16 cellular contexts compared by ENCODE assay signal in the genomic region with DNA sequence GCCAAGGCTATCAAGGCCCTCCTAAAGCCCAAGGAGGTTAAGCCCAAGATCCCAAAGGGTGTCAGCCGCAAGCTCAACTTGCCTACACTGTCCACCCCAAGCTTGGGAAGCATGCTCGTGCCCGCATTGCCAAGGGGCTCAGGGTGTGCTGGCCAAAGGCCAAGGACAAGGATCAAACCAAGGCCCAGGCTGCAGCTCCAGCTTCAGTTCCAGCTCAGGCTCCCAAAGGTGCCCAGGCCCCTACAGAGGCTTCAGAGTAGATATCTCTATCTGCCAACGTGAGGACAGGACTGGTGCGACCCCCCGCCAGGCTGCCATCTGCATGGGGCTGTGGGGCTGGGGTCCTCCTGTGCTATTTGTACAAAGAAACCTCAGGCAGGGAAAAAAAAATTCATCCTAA. TPM values are rescaled to one million over a fixed set of nuclear protein-coding genes. Genes with fewer than 3 reads are reported as not detected.
DNase-seq lines count a peak whose midpoint lies in the region; ATAC-seq, FAIRE-seq and TF ChIP-seq lines count a peak whose summit lies in the region.
"Had no signal": no experiment of that assay in that cellular context is flagged by ENCODE, and none has a peak within 500 bp of the region (broad histone marks: within the 10 kb centered on the region; RNA-seq: fewer than 3 reads in every experiment).

No MANE protein-coding gene starts in this region.

- H3K4me3 Mint-ChIP-seq in GM23338 (peak overlapping the region; percentile 90), brain (peak overlapping the region; percentile 92 to 99 (median 96)), Calu3 (ENCODE audit: low read depth, unreplicated experiment) (no peak overlapping the region)
- H3K4me3 Mint-ChIP-seq: activated CD4-positive, alpha-beta T cell treated with anti-CD3 and anti-CD28 coated beads, Interleukin-2, amount 10 ng/mL, durations not matched to agents 7 days and 5 days had no signal

- peaks cover 15% of the 10 kb centered on the region; the same call in 2 of the 3 replicates for H3K4me1 ChIP-seq in A549
- peaks cover 44% of the 10 kb centered on the region for H3K4me1 ChIP-seq in GM23338 (ENCODE audit: insufficient read depth)
- peaks cover 23% of the 10 kb centered on the region; the same call in 1 of the 2 replicates for H3K4me1 ChIP-seq in iPS-20b (ENCODE audit: insufficient read depth, low read length)
- peaks cover 0 to 12% of the 10 kb centered on the region in 2 donors for H3K4me1 ChIP-seq in uterus

- DNase-seq in A549 (ENCODE audit: low read depth in 1 of 2, low spot score in 1 of 2) (no peak), GM23338 (ENCODE audit: low spot score) (no peak), SHP77 treated with DMSO at 0.1 percent for 48 hours (lab: John Stamatoyannopoulos, UW) (no peak), uterus (no peak), NOMO-1 treated with DMSO at 0.1 percent for 48 hours (lab: John Stamatoyannopoulos, UW; ENCODE audit: unreplicated experiment) (no peak), Calu3 (no peak)
- DNase-seq: activated CD4-positive, alpha-beta T cell treated with anti-CD3 and anti-CD28 coated beads, Interleukin-2, amount 10 ng/mL, durations not matched to agents 7 days and 5 days; activated naive CD4-positive, alpha-beta T cell; cerebellar nuclear complex; GF-D8; kidney; naive B cell; NCI-H2029 had no signal

- H3K27me3 ChIP-seq in GM23338 (ENCODE audit: insufficient read depth) (no peaks in the 10 kb centered on the region), iPS-20b (ENCODE audit: insufficient read depth, low read length) (peaks cover 8% of the 10 kb centered on the region; the same call in 1 of the 2 replicates), uterus (no peaks in the 10 kb centered on the region)

- no peaks in the 10 kb centered on the region for H3K36me3 Mint-ChIP-seq in GM23338 (ENCODE audit: low read depth)
- H3K36me3 Mint-ChIP-seq in brain, result peaks cover 14% of the 10 kb centered on the region
- H3K36me3 Mint-ChIP-seq in Calu3 (ENCODE audit: insufficient read depth, unreplicated experiment), result peaks cover 34% of the 10 kb centered on the region

- POLR2A ChIA-PET in A549 (lab: Yijun Ruan, JAX), result no interaction called here

- H3K27me3 Mint-ChIP-seq in GM23338 (ENCODE audit: insufficient read depth, low read depth, poor library complexity) (peaks cover 3% of the 10 kb centered on the region), brain (peaks cover 36% of the 10 kb centered on the region), Calu3 (ENCODE audit: unreplicated experiment) (no peaks in the 10 kb centered on the region)

- no peak overlapping the region for H3K4me3 ChIP-seq in A549
- peak overlapping the region; percentile 76 for H3K4me3 ChIP-seq in GM23338
- H3K4me3 ChIP-seq in iPS-20b (ENCODE audit: low read length), result peak overlapping the region; percentile 89
- no peak overlapping the region for H3K4me3 ChIP-seq in uterus

- H3F3A ChIP-seq in GM23338 (replicated peaks; ENCODE audit: low read depth), result no peaks in the 10 kb centered on the region

- H3K4me1 Mint-ChIP-seq in GM23338 (peaks cover 49% of the 10 kb centered on the region), brain (peaks cover 66% of the 10 kb centered on the region), Calu3 (ENCODE audit: low read depth, unreplicated experiment) (peaks cover 38% of the 10 kb centered on the region)

- no peaks in the 10 kb centered on the region for H3K9me2 ChIP-seq in GM23338 (ENCODE audit: insufficient read depth)

- H3K36me3 ChIP-seq in GM23338 (ENCODE audit: insufficient read depth) (no peaks in the 10 kb centered on the region), iPS-20b (ENCODE audit: insufficient read depth, low read depth, low read length) (no peaks in the 10 kb centered on the region), uterus (no peaks in the 10 kb centered on the region)

- FAIRE-seq in A549 (lab: Jason Lieb, UNC), result no peak
- FAIRE-seq: kidney had no signal

- ATAC-seq in A549, result no peak
- ATAC-seq in GM23338, result no peak

- H3K79me2 ChIP-seq in GM23338 (replicated peaks; ENCODE audit: insufficient read depth), result peaks cover 73% of the 10 kb centered on the region

- H3K4me2 ChIP-seq in A549, result peak overlapping the region; percentile 83; the same call in 1 of the 3 replicates
- H3K4me2 ChIP-seq in GM23338, result peak overlapping the region; percentile 84

- H4K20me1 ChIP-seq in GM23338 (replicated peaks; ENCODE audit: insufficient read depth), result peaks cover 21% of the 10 kb centered on the region

- no peak for TF ChIP-seq EP300 in A549 (IDR thresholded peaks at IDR 0.05)

- H3K9ac ChIP-seq in iPS-20b (ENCODE audit: low read depth, low read length), result no peak overlapping the region

- H3K27ac Mint-ChIP-seq in GM23338, result no peak overlapping the region
- H3K27ac Mint-ChIP-seq in brain, result peak overlapping the region in 2 of 5 experiments; percentile 40 to 95
- H3K27ac Mint-ChIP-seq in Calu3 (ENCODE audit: unreplicated experiment), result no peak overlapping the region
- H3K27ac Mint-ChIP-seq: activated CD4-positive, alpha-beta T cell treated with anti-CD3 and anti-CD28 coated beads, Interleukin-2, amount 10 ng/mL, durations not matched to agents 7 days and 5 days; CD14-positive monocyte had no signal

- H3K9me3 Mint-ChIP-seq in GM23338 (no peaks in the 10 kb centered on the region), brain (no peaks in the 10 kb centered on the region), Calu3 (ENCODE audit: low read depth, unreplicated experiment) (no peaks in the 10 kb centered on the region)
- H3K9me3 Mint-ChIP-seq: activated CD4-positive, alpha-beta T cell treated with anti-CD3 and anti-CD28 coated beads, Interleukin-2, amount 10 ng/mL, durations not matched to agents 7 days and 5 days had no signal

- TF ChIP-seq RAD21 in A549 (conservative IDR thresholded peaks at IDR 0.05 in 1 of 2, IDR thresholded peaks at IDR 0.05 in 1 of 2), result no peak

- WGBS in A549 (ENCODE audit: missing lambda C conversion rate), result 96% methylated on average over 4 of the region's 6 CpGs

- intact Hi-C loops in uterus (cut with DNase I; ENCODE audit: low total_unique reads) (no loop called here), Calu3 (cut with micrococcal nuclease; ENCODE audit: unreplicated experiment) (no loop called here)

- BruUV-seq in Calu3 (replicated peaks; lab: Mats Ljungman, UMichigan), result no TSS peak

- H3K27ac ChIP-seq in A549, result no peak overlapping the region
- no peak overlapping the region for H3K27ac ChIP-seq in GM23338 (ENCODE audit: low read depth)
- no peak overlapping the region for H3K27ac ChIP-seq in iPS-20b (ENCODE audit: low read length)
- H3K27ac ChIP-seq in uterus, result no peak overlapping the region

- no peak overlapping the region for H2AFZ ChIP-seq in GM23338

- H3K9me3 ChIP-seq in A549 (no peaks in the 10 kb centered on the region), iPS-20b (ENCODE audit: insufficient read depth, low read depth, low read length) (no peaks in the 10 kb centered on the region), uterus (no peaks in the 10 kb centered on the region)

- TF ChIP-seq CTCF in A549 (IDR thresholded peaks at IDR 0.05), result no peak
- no peak for TF ChIP-seq CTCF in GM23338 (conservative IDR thresholded peaks at IDR 0.05; ENCODE audit: low read depth in 2 of 2)
- no peak for TF ChIP-seq CTCF in brain (conservative IDR thresholded peaks at IDR 0.05)
- TF ChIP-seq CTCF in uterus (IDR thresholded peaks at IDR 0.05), result no peak
- no peak for TF ChIP-seq CTCF in Calu3 (IDR thresholded peaks at IDR 0.05; ENCODE audit: unreplicated experiment)

- CTCF ChIA-PET in A549 (lab: Yijun Ruan, JAX) (interaction anchor here (0.6 kb wide), 1 partner anchor 46 kb away, joined by 5 read pairs; no protein-coding TSS in a partner anchor), Calu3 (lab: Charles Lee) (no interaction called here)

- TF ChIP-seq POLR2A in A549 (IDR thresholded peaks at IDR 0.05; ENCODE audit: low read length) (no peak), uterus (IDR thresholded peaks at IDR 0.05) (no peak)

TF ChIP-seq in A549, 52 proteins besides CTCF, POLR2A, EP300 and RAD21:
- TF ChIP-seq FOSL2 (IDR thresholded peaks at IDR 0.05) (no peak), FOSL2 (CRISPR knock-in tag; IDR thresholded peaks at IDR 0.05) (no peak), RCOR1 (IDR thresholded peaks at IDR 0.05; ENCODE audit: low read depth, low read length) (no peak), HEYL (CRISPR knock-in tag; IDR thresholded peaks at IDR 0.05) (no peak), GATA3 (IDR thresholded peaks at IDR 0.05; ENCODE audit: borderline replicate concordance) (no peak)

TF ChIP-seq in GM23338, 12 proteins besides CTCF, POLR2A, EP300 and RAD21:
- TF ChIP-seq JUNB (IDR thresholded peaks at IDR 0.05; ENCODE audit: unreplicated experiment) (no peak), ZNF114 (CRISPR knock-in tag; IDR thresholded peaks at IDR 0.05) (no peak), EZH2 (IDR thresholded peaks at IDR 0.05; ENCODE audit: low read depth, unreplicated experiment) (no peak)

RNA-seq across cellular contexts. Expression of a gene that starts 3.3 kb away (rescaled TPM):
- polyA plus RNA-seq in A549 (2011; rRNA removed) (5.6 and 9.3 TPM in 2 replicates), A549 (2017; fragmentation: RNase III; extraction: RNeasy Plus Mini Kit Qiagen cat#74134 plus additional on column Dnase treatment) (6.0 to 8.1 TPM (median 6.3 TPM) in 3 replicates), GM23338 (2016; fragmentation: Nextera tagmentation; extraction: Ambion mirVana) (77.9 and 80.3 TPM in 2 replicates), brain (ENCODE audit: insufficient read depth, low read depth, low replicate concordance) (1.6 TPM)
- polyA plus RNA-seq in A549 (2012; cell fraction: cytosol; rRNA removed), result 1.2 and 1.6 TPM in 2 replicates
- polyA plus RNA-seq in A549 (2012; cell fraction: nucleus; rRNA removed), result 0.55 and 0.93 TPM in 2 replicates
- 4.8 and 5.8 TPM in 2 replicates for polyA minus RNA-seq in A549 (2011; rRNA and poly(A)+ RNA removed)
- 45.1 and 46.3 TPM in 2 replicates for total RNA-seq in GM23338 (2014; rRNA removed; shearing (Covaris generic))
- total RNA-seq in uterus (10 to 100 TPM in 3 of 4 donors, 1 to 10 TPM in 1; 2.8 to 34.1 (median 20.8) TPM), Calu3 (2022) (26.6 and 32.5 TPM in 2 replicates)

Comparison
In these comparisons a context has a peak if more than half of its experiments do, and no peak if none do; other contexts are left out.
1. H3K4me3 ChIP-seq: peak in GM23338 (single experiment) and iPS-20b (single experiment); none in A549 (single experiment) and uterus (0 of 2).